10 cellular contexts compared by ENCODE assay signal in genomic region chr6:74840953-74841352, GRCh38.
ATAC-seq and TF ChIP-seq lines count a peak whose summit lies in the region.
"Had no signal": no experiment of that assay in that cellular context is flagged by ENCODE, and none has a peak within 500 bp of the region (broad histone marks: within the 10 kb centered on the region; RNA-seq: fewer than 3 reads in every experiment).

No MANE protein-coding gene starts in this region.

- no peak for ATAC-seq in GM21360 (IDR thresholded peaks at IDR 0.05; ENCODE audit: unreplicated experiment)
- ATAC-seq: A549; CD8-positive, alpha-beta T cell had no signal

- H3K4me1 ChIP-seq in HEK293 (ENCODE audit: control insufficient read depth, insufficient read depth, low read length): no peaks in the 10 kb centered on the region
- H3K4me1 ChIP-seq: A549; BE2C; BLaER1; BLaER1 treated with 17β-estradiol and CSF1 and Interleukin-3, amounts not matched to agents 10 nM and 100 nM; Caco-2 had no signal

- no peaks in the 10 kb centered on the region for H3K9me3 ChIP-seq in HEK293 (ENCODE audit: control insufficient read depth, insufficient read depth, low read depth, low read length)
- H3K9me3 ChIP-seq: A549, BE2C, BLaER1, Caco-2 had no signal

- H3K27ac ChIP-seq in HEK293 (ENCODE audit: extremely low read depth, low read depth, low read length): no peak overlapping the region
- H3K27ac ChIP-seq: 22Rv1; A549; BLaER1; BLaER1 treated with 17β-estradiol and CSF1 and Interleukin-3, amounts not matched to agents 10 nM and 100 nM; C4-2B had no signal

- no peak for TF ChIP-seq CTCF in HEK293 (tag by site-specific recombination; IDR thresholded peaks at IDR 0.05)

- CTCF ChIA-PET in HEK293 (lab: Yijun Ruan, JAX): interaction anchor here (0.6 kb wide), 1 partner anchor 626 kb away, joined by 4 read pairs; no protein-coding TSS in a partner anchor

- POLR2A ChIA-PET in HEK293 (lab: Yijun Ruan, JAX): no interaction called here

- no peaks in the 10 kb centered on the region for H3K36me3 ChIP-seq in HEK293 (ENCODE audit: control insufficient read depth in 2 of 2, insufficient read depth in 1 of 2, low read length in 2 of 2)
- H3K36me3 ChIP-seq: BE2C; BLaER1; BLaER1 treated with 17β-estradiol and CSF1 and Interleukin-3, amounts not matched to agents 10 nM and 100 nM had no signal

- no peak overlapping the region for H3K4me3 ChIP-seq in HEK293 (ENCODE audit: low read depth, low read length)
- H3K4me3 ChIP-seq: A549; BLaER1; BLaER1 treated with 17β-estradiol and CSF1 and Interleukin-3, amounts not matched to agents 10 nM and 100 nM had no signal

TF ChIP-seq in HEK293, 187 proteins besides CTCF, POLR2A, EP300 and RAD21:
- TF ChIP-seq PRDM1 (tag by site-specific recombination; IDR thresholded peaks at IDR 0.05) (no peak), ZNF585B (tag by site-specific recombination; IDR thresholded peaks at IDR 0.05) (peak; percentile 50)
